In genomic region chr7:148543-148931, GRCh38 we compare ENCODE assay signal across 8 cellular contexts. TPM values are rescaled to one million over a fixed set of nuclear protein-coding genes. Genes with fewer than 3 reads are reported as not detected.
DNase-seq lines count a peak whose midpoint lies in the region; ATAC-seq, FAIRE-seq and TF ChIP-seq lines count a peak whose summit lies in the region.

No MANE protein-coding gene starts in this region.

- POLR2A ChIA-PET in CD8-positive, alpha-beta memory T cell (lab: Charles Lee), result interaction anchor here (0.6 to 1.0 kb wide), 2 partner anchors 692 to 728 kb away, joined by 5 to 6 read pairs; partner anchors contain the start of gene GET4

- 64 to 67% methylated on average over 5 of the region's 5 CpGs for WGBS in pancreas, 2 donors

- ATAC-seq in pancreas (no peak), HG03196 (IDR thresholded peaks at IDR 0.05; ENCODE audit: unreplicated experiment) (no peak)

- no peaks in the 10 kb centered on the region for H3K27me3 ChIP-seq in CD8-positive, alpha-beta memory T cell (ENCODE audit: insufficient read depth, low read length, poor library complexity, severe bottlenecking)
- no peaks in the 10 kb centered on the region for H3K27me3 ChIP-seq in pancreas

- CTCF ChIA-PET in CD8-positive, alpha-beta memory T cell (lab: Charles Lee), result no interaction called here

- peak overlapping the region; percentile 81 for H3K27ac ChIP-seq in CD8-positive, alpha-beta memory T cell (ENCODE audit: low read depth, low read length)
- H3K27ac ChIP-seq in pancreas, result peak overlapping the region; percentile 71 to 95 (median 91)

- H3K4me3 ChIP-seq in CD8-positive, alpha-beta memory T cell (ENCODE audit: low read length), result peak overlapping the region; percentile 55
- H3K4me3 ChIP-seq in epithelial cell of proximal tubule (ENCODE audit: low read depth, low read length) (peak overlapping the region; percentile 63), pancreas (peak overlapping the region; percentile 5 to 51 (median 31))

- H3K36me3 ChIP-seq in CD8-positive, alpha-beta memory T cell (ENCODE audit: insufficient read depth, low read length), result no peaks in the 10 kb centered on the region
- H3K36me3 ChIP-seq in pancreas, result no peaks in the 10 kb centered on the region

- FAIRE-seq in RCC 7860 (lab: Jason Lieb, UNC), result peak; percentile 38
- peak; percentile 70 for FAIRE-seq in pancreas (lab: Jason Lieb, UNC)

- peak overlapping the region; percentile 85 to 99 (median 98) for H3K27ac Mint-ChIP-seq in CD8-positive, alpha-beta memory T cell

- H3K4me1 Mint-ChIP-seq in CD8-positive, alpha-beta memory T cell, result peaks cover 15 to 22% (median 15%) of the 10 kb centered on the region in 3 donors

- peaks cover 0 to 4% of the 10 kb centered on the region in 2 donors for H3K27me3 Mint-ChIP-seq in CD8-positive, alpha-beta memory T cell

- DNase-seq in CD8-positive, alpha-beta memory T cell, result no peak
- DNase-seq in RCC 7860 (ENCODE audit: low spot score), result no peak
- DNase-seq in epithelial cell of proximal tubule (ENCODE audit: low read depth), result no peak
- no peak for DNase-seq in pancreas
- no peak for DNase-seq in NCI-H2029 (lab: John Stamatoyannopoulos, UW)
- no peak for DNase-seq in activated CD8-positive, alpha-beta memory T cell treated with anti-CD3 and anti-CD28 coated beads, Interleukin-2, amount 50 U/mL, for 4 hours
- DNase-seq in posterior vena cava (ENCODE audit: low spot score), result no peak

- H3K36me3 Mint-ChIP-seq in CD8-positive, alpha-beta memory T cell, result peaks cover 4 to 11% (median 8%) of the 10 kb centered on the region in 3 donors

- TF ChIP-seq CTCF in epithelial cell of proximal tubule (conservative IDR thresholded peaks at IDR 0.05; ENCODE audit: low read depth, low read length) (no peak), pancreas (IDR thresholded peaks at IDR 0.05) (no peak)

- H3K9me3 Mint-ChIP-seq in CD8-positive, alpha-beta memory T cell, result peaks cover 0 to 2% (median 0%) of the 10 kb centered on the region in 5 donors

- no peaks in the 10 kb centered on the region for H3K9me3 ChIP-seq in CD8-positive, alpha-beta memory T cell (ENCODE audit: low read length)
- H3K9me3 ChIP-seq in pancreas, result no peaks in the 10 kb centered on the region

- H3K4me1 ChIP-seq in CD8-positive, alpha-beta memory T cell (ENCODE audit: insufficient read depth, low read length), result peaks cover 15% of the 10 kb centered on the region
- peaks cover 5 to 25% (median 11%) of the 10 kb centered on the region in 3 donors for H3K4me1 ChIP-seq in pancreas

- peak overlapping the region; percentile 85 to 94 (median 91) for H3K4me3 Mint-ChIP-seq in CD8-positive, alpha-beta memory T cell

- intact Hi-C loops in pancreas (cut with DNase I) (no loop called here), posterior vena cava (cut with DNase I) (no loop called here)

RNA-seq across cellular contexts. Expression of gene FAM20C, which starts 43.8 kb away (rescaled TPM):
- 1 to 10 TPM; 3.2 to 3.6 TPM for total RNA-seq in CD8-positive, alpha-beta memory T cell
- not detected for polyA plus RNA-seq in CD8-positive, alpha-beta memory T cell
- 84.2 and 85.0 TPM in 2 replicates for total RNA-seq in epithelial cell of proximal tubule
- total RNA-seq in pancreas, result 10 to 100 TPM in 3 of 6 donors, 1 to 10 TPM in 3; 8.9 to 43.1 (median 11.2) TPM
- 10 to 100 TPM; 14.2 to 16.9 TPM for polyA plus RNA-seq in pancreas
- total RNA-seq in posterior vena cava, result 10 to 100 TPM; 56.6 to 74.3 TPM
